Comparison of ENCODE assay signal across 2 cellular contexts in genomic region chr3:12139111-12139511, GRCh38.
A peak's percentile ranks its signal among the peaks of the same experiment; 100 is the strongest.
TF ChIP-seq lines count a peak whose summit lies in the region.

No MANE protein-coding gene starts in this region.

TF ChIP-seq in IMR-90, 13 proteins besides CTCF, POLR2A, EP300 and RAD21:
- TF ChIP-seq USF2 (IDR thresholded peaks at IDR 0.05; ENCODE audit: low read depth, low read length) (no peak), RCOR1 (IDR thresholded peaks at IDR 0.05; ENCODE audit: insufficient replicate concordance, low read length) (no peak), SMC3 (IDR thresholded peaks at IDR 0.05; ENCODE audit: low read depth, low read length) (peak; percentile 97)

TF ChIP-seq in K562, 482 proteins besides CTCF, POLR2A, EP300 and RAD21:
- TF ChIP-seq ZNF280B (CRISPR knock-in tag; IDR thresholded peaks at IDR 0.05) (no peak), ZNF583 (CRISPR knock-in tag; IDR thresholded peaks at IDR 0.05) (peak; percentile 52; the same call in 1 of the 2 replicates), ELF4 (CRISPR knock-in tag; IDR thresholded peaks at IDR 0.05) (0 out of 2 replicates have a peak, but pooled peaks have one; percentile 25), POLR2G (IDR thresholded peaks at IDR 0.05; ENCODE audit: low read depth, low read length) (no peak), E2F5 (CRISPR knock-in tag; IDR thresholded peaks at IDR 0.05) (no peak), STAG1 (CRISPR knock-in tag; IDR thresholded peaks at IDR 0.05; ENCODE audit: borderline replicate concordance) (peak; percentile 73; the same call in 1 of the 2 replicates), SMC3 (conservative IDR thresholded peaks at IDR 0.05; ENCODE audit: insufficient read depth, low read depth, low read length) (peak; percentile 44; the same call in 1 of the 2 replicates), NCOA6 (IDR thresholded peaks at IDR 0.05) (no peak), NR2C2 (CRISPR knock-in tag; IDR thresholded peaks at IDR 0.05) (no peak), NR2C2 (tag; IDR thresholded peaks at IDR 0.05) (no peak), ESRRB (CRISPR knock-in tag; IDR thresholded peaks at IDR 0.05; ENCODE audit: borderline replicate concordance) (no peak), LEF1 (IDR thresholded peaks at IDR 0.05) (no peak), DEAF1 (CRISPR knock-in tag; IDR thresholded peaks at IDR 0.05) (peak; percentile 94), MAZ (CRISPR knock-in tag; conservative IDR thresholded peaks at IDR 0.05 in 1 of 2, IDR thresholded peaks at IDR 0.05 in 1 of 2) (peak in 1 of 2 experiments; percentile 50; a peak in 1 of 4 replicates), ARID2 (IDR thresholded peaks at IDR 0.05) (peak; percentile 32; the same call in 1 of the 2 replicates), SMAD3 (CRISPR knock-in tag; conservative IDR thresholded peaks at IDR 0.05) (no peak)
